In the genomic region with DNA sequence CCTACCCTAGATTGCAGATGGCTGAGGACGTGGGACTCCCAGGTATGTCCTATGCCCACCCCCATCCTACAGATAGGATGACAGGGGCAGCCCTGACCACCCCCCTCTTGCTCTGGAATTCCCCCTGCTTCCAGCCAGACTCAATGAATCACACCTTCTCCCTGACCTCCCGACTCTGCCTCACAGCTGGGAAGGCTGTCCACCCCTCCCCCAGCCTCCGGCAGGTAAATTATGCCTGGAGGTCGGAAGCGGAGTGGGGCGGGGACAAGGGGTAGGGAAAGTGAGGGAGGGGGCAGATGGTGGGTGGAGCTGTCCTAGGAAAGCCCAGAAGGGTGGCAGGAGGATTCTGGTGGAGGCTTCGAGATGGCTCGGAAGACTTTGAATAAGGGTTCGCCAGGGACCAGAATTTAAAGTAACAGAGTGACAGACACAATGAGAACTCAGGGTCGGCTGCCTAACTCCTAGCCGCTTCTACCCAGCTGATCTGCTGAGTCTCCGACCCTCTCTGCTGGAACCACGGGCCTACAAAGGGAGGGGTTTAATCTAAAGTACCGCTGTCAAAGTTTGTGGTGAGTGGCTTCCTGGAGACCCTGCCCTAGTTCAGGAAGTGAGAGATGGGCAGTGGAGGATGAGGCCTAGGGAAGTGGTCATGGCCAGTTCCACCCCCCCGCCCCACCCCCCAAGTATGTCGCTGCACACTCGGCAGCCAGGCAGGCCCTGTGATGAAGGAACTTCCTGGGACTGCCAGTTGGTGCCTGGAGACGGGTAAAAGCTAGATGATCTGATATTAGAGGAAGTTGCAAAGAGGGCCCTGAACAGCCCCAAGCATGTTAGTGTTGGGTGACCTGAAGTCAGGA, we compare ENCODE assay signal across 8 cellular contexts. TPM values are rescaled to one million over a fixed set of nuclear protein-coding genes. Genes with fewer than 3 reads are reported as not detected.
DNase-seq lines count a peak whose midpoint lies in the region; ATAC-seq and TF ChIP-seq lines count a peak whose summit lies in the region.

No MANE protein-coding gene starts in this region.

- peaks cover 3% of the 10 kb centered on the region for H3K36me3 Mint-ChIP-seq in activated naive CD8-positive, alpha-beta T cell treated with anti-CD3 and anti-CD28 coated beads, Interleukin-2, amount 10 ng/mL, durations not matched to agents 7 days and 5 days

- H3K4me3 Mint-ChIP-seq in activated naive CD8-positive, alpha-beta T cell treated with anti-CD3 and anti-CD28 coated beads, Interleukin-2, amount 10 ng/mL, durations not matched to agents 7 days and 5 days = peak overlapping the region; percentile 72

- peaks cover 64% of the 10 kb centered on the region for H3K27me3 Mint-ChIP-seq in activated naive CD8-positive, alpha-beta T cell treated with anti-CD3 and anti-CD28 coated beads, Interleukin-2, amount 10 ng/mL, durations not matched to agents 7 days and 5 days

- peaks cover 24 to 83% (median 81%) of the 10 kb centered on the region in 6 donors for H3K4me1 ChIP-seq in spleen

- TF ChIP-seq CTCF in spleen (IDR thresholded peaks at IDR 0.05 in 8 of 11, conservative IDR thresholded peaks at IDR 0.05 in 3 of 11) = peak in 1 of 11 experiments; percentile 6

- intact Hi-C loops in spleen (cut with DNase I; ENCODE audit: low total_unique reads) = no loop called here

- peak; percentile 95 for DNase-seq in AML-193 (lab: John Stamatoyannopoulos, UW)
- DNase-seq in M059J (ENCODE audit: low read depth) = peak; percentile 60
- peak; percentile 37 for DNase-seq in activated naive CD8-positive, alpha-beta T cell treated with anti-CD3 and anti-CD28 coated beads, Interleukin-2, amount 10 ng/mL, durations not matched to agents 7 days and 5 days
- peak; percentile 89 for DNase-seq in iPS DF 19.7 (ENCODE audit: low read depth, low spot score)
- DNase-seq in spleen = peak; percentile 91
- no peak for DNase-seq in NCI-H1436 treated with DMSO at 0.1 percent for 48 hours (lab: John Stamatoyannopoulos, UW)

- peaks cover 0 to 29% (median 18%) of the 10 kb centered on the region in 7 donors for H3K27me3 ChIP-seq in spleen (replicated peaks in 1 of 7)

- TF ChIP-seq POLR2A in spleen (IDR thresholded peaks at IDR 0.05) = no peak

- H3K4me3 ChIP-seq in spleen = peak overlapping the region in 3 of 8 donors; percentile 11 to 81 (median 13)

- H3K36me3 ChIP-seq in spleen = no peaks in the 10 kb centered on the region

- WGBS in spleen, 5 donors = 15 to 20% (median 16%) methylated on average over 17 to 18 of the region's 18 CpGs

- H3K9me3 ChIP-seq in spleen = peaks cover 0 to 10% (median 4%) of the 10 kb centered on the region in 8 donors

- peaks cover 6% of the 10 kb centered on the region for H3K9me3 Mint-ChIP-seq in activated naive CD8-positive, alpha-beta T cell treated with anti-CD3 and anti-CD28 coated beads, Interleukin-2, amount 10 ng/mL, durations not matched to agents 7 days and 5 days

- peaks cover 34% of the 10 kb centered on the region for H3K4me1 Mint-ChIP-seq in activated naive CD8-positive, alpha-beta T cell treated with anti-CD3 and anti-CD28 coated beads, Interleukin-2, amount 10 ng/mL, durations not matched to agents 7 days and 5 days

- H3K27ac ChIP-seq in spleen = peak overlapping the region; percentile 53 to 97 (median 93)

- peak; percentile 68 for ATAC-seq in activated naive CD8-positive, alpha-beta T cell treated with anti-CD3 and anti-CD28 coated beads, Interleukin-2, amount 10 ng/mL, durations not matched to agents 7 days and 5 days (ENCODE audit: low read depth)
- ATAC-seq in GM18867 (IDR thresholded peaks at IDR 0.05; ENCODE audit: unreplicated experiment) = no peak
- no peak for ATAC-seq in GM19324 (IDR thresholded peaks at IDR 0.05; ENCODE audit: low FRiP score, unreplicated experiment)

- peak overlapping the region; percentile 80 for H3K27ac Mint-ChIP-seq in activated naive CD8-positive, alpha-beta T cell treated with anti-CD3 and anti-CD28 coated beads, Interleukin-2, amount 10 ng/mL, durations not matched to agents 7 days and 5 days

- POLR2A ChIA-PET in activated naive CD8-positive, alpha-beta T cell treated with anti-CD3 and anti-CD28 coated beads, Interleukin-2, amount 10 ng/mL, durations not matched to agents 7 days and 5 days (lab: Charles Lee) = interaction anchor here (0.9 to 1.0 kb wide), 2 partner anchors 9 to 14 kb away, joined by 3 to 5 read pairs; no protein-coding TSS in a partner anchor

RNA-seq across cellular contexts. Expression of a gene that starts 4.2 kb away (rescaled TPM):
- total RNA-seq in M059J (2014; rRNA removed; shearing (Covaris generic)) = 6.8 and 13.8 TPM in 2 replicates
- 1 to 10 TPM; 5.5 to 6.6 TPM for total RNA-seq in activated naive CD8-positive, alpha-beta T cell treated with anti-CD3 and anti-CD28 coated beads, Interleukin-2, amount 10 ng/mL, durations not matched to agents 7 days and 5 days
- 10 to 100 TPM; 31.5 to 77.7 (median 56.2) TPM for total RNA-seq in spleen
- 10 to 100 TPM in 2 of 3 donors, 1 to 10 TPM in 1; 4.5 to 17.1 (median 12.3) TPM for polyA plus RNA-seq in spleen
